In genomic region chr3:81352867-81353266, GRCh38 we compare ENCODE assay signal across 10 cellular contexts.
A peak's percentile ranks its signal among the peaks of the same experiment; 100 is the strongest.
DNase-seq lines count a peak whose midpoint lies in the region; ATAC-seq and TF ChIP-seq lines count a peak whose summit lies in the region.
"Had no signal": no experiment of that assay in that cellular context is flagged by ENCODE, and none has a peak within 500 bp of the region (broad histone marks: within the 10 kb centered on the region; RNA-seq: fewer than 3 reads in every experiment).

No MANE protein-coding gene starts in this region.

- no peak overlapping the region for H3K27ac ChIP-seq in VCaP
- no peak overlapping the region for H3K27ac ChIP-seq in liver (ENCODE audit: low read depth in 1 of 2, low read length in 2 of 2)
- H3K27ac ChIP-seq in testis, result no peak overlapping the region
- H3K27ac ChIP-seq: body of pancreas, neutrophil had no signal

- H3K9me3 ChIP-seq in liver (ENCODE audit: control insufficient read depth in 4 of 4, low read length in 3 of 4) (no peaks in the 10 kb centered on the region), testis (no peaks in the 10 kb centered on the region)
- H3K9me3 ChIP-seq: body of pancreas, neutrophil had no signal

- TF ChIP-seq RAD21 in liver (IDR thresholded peaks at IDR 0.05), result peak; percentile 61 to 67

- no peak overlapping the region for H3K4me3 Mint-ChIP-seq in activated CD4-positive, alpha-beta T cell treated with anti-CD3 and anti-CD28 coated beads, Interleukin-2, amount 10 ng/mL, durations not matched to agents 24 days and 14 days

- intact Hi-C loops in activated CD4-positive, alpha-beta T cell treated with anti-CD3 and anti-CD28 coated beads, Interleukin-2, amount 10 ng/mL, durations not matched to agents 24 days and 14 days (cut with micrococcal nuclease), result no loop called here
- intact Hi-C loops in testis (cut with DNase I; ENCODE audit: low total_unique reads), result no loop called here

- H3K36me3 ChIP-seq in liver (ENCODE audit: control insufficient read depth in 4 of 4, insufficient read depth in 3 of 4, low read depth in 1 of 4, low read length in 3 of 4), result no peaks in the 10 kb centered on the region
- H3K36me3 ChIP-seq in testis (ENCODE audit: low read depth, missing control alignments), result no peaks in the 10 kb centered on the region
- H3K36me3 ChIP-seq: neutrophil had no signal

- H3K27ac Mint-ChIP-seq in activated CD4-positive, alpha-beta T cell treated with anti-CD3 and anti-CD28 coated beads, Interleukin-2, amount 10 ng/mL, durations not matched to agents 24 days and 14 days, result no peak overlapping the region

- no peaks in the 10 kb centered on the region for H3K4me1 Mint-ChIP-seq in activated CD4-positive, alpha-beta T cell treated with anti-CD3 and anti-CD28 coated beads, Interleukin-2, amount 10 ng/mL, durations not matched to agents 24 days and 14 days

- no peaks in the 10 kb centered on the region for H3K9me3 Mint-ChIP-seq in activated CD4-positive, alpha-beta T cell treated with anti-CD3 and anti-CD28 coated beads, Interleukin-2, amount 10 ng/mL, durations not matched to agents 24 days and 14 days

- H3K36me3 Mint-ChIP-seq in activated CD4-positive, alpha-beta T cell treated with anti-CD3 and anti-CD28 coated beads, Interleukin-2, amount 10 ng/mL, durations not matched to agents 24 days and 14 days (ENCODE audit: low read depth), result no peaks in the 10 kb centered on the region

- H3K9ac ChIP-seq in liver (ENCODE audit: low read depth in 1 of 2, low read length in 2 of 2), result no peak overlapping the region

- no peak for TF ChIP-seq POLR2A in testis (IDR thresholded peaks at IDR 0.05)

- TF ChIP-seq CTCF in GM12865 (IDR thresholded peaks at IDR 0.05; ENCODE audit: insufficient read depth, low read depth, low read length, missing control alignments), result no peak
- peak; percentile 76 for TF ChIP-seq CTCF in VCaP (conservative IDR thresholded peaks at IDR 0.05)
- TF ChIP-seq CTCF in liver (IDR thresholded peaks at IDR 0.05; ENCODE audit: low read depth, low read length, missing input control), result peak; percentile 13
- no peak for TF ChIP-seq CTCF in testis (IDR thresholded peaks at IDR 0.05)

- no peaks in the 10 kb centered on the region for H3K27me3 Mint-ChIP-seq in activated CD4-positive, alpha-beta T cell treated with anti-CD3 and anti-CD28 coated beads, Interleukin-2, amount 10 ng/mL, durations not matched to agents 24 days and 14 days

- DNase-seq in GM12865 (ENCODE audit: low read depth), result peak; percentile 33
- no peak for DNase-seq in activated CD4-positive, alpha-beta T cell treated with anti-CD3 and anti-CD28 coated beads, Interleukin-2, amount 10 ng/mL, durations not matched to agents 24 days and 14 days
- DNase-seq in testis, result no peak
- DNase-seq in GM19238 (ENCODE audit: insufficient read length, low spot score), result no peak
- DNase-seq: body of pancreas had no signal

- H3K4me1 ChIP-seq in liver (ENCODE audit: control insufficient read depth in 4 of 4, insufficient read depth in 4 of 4, low read length in 3 of 4) (no peaks in the 10 kb centered on the region), testis (no peaks in the 10 kb centered on the region)
- H3K4me1 ChIP-seq: body of pancreas had no signal

- ATAC-seq in HG03520 (IDR thresholded peaks at IDR 0.05; ENCODE audit: unreplicated experiment), result peak; percentile 73
- no peak for ATAC-seq in HG03139 (IDR thresholded peaks at IDR 0.05; ENCODE audit: unreplicated experiment)
- ATAC-seq: body of pancreas had no signal

- WGBS in liver, result 21% methylated on average over 3 of the region's 3 CpGs
- WGBS in testis, 2 donors, result 56 to 57% methylated on average over 3 of the region's 3 CpGs

- H3K27me3 ChIP-seq in liver (ENCODE audit: control insufficient read depth in 4 of 4, insufficient read depth in 4 of 4, low read length in 3 of 4) (no peaks in the 10 kb centered on the region), testis (no peaks in the 10 kb centered on the region)
- H3K27me3 ChIP-seq: body of pancreas, neutrophil had no signal

- H3K4me3 ChIP-seq in GM12865 (ENCODE audit: low read depth, low read length) (no peak overlapping the region), liver (ENCODE audit: low read depth in 1 of 3, low read length in 3 of 3) (no peak overlapping the region), testis (no peak overlapping the region)
- H3K4me3 ChIP-seq: body of pancreas had no signal

TF ChIP-seq in liver, 16 proteins besides CTCF, POLR2A, EP300 and RAD21:
- TF ChIP-seq HNF4A (conservative IDR thresholded peaks at IDR 0.05) (peak in 1 of 2 donors; percentile 51), FOXA2 (IDR thresholded peaks at IDR 0.05) (peak; percentile 50), RXRA (IDR thresholded peaks at IDR 0.05) (peak in 1 of 2 donors; percentile 67), REST (IDR thresholded peaks at IDR 0.05) (no peak), FOXA1 (IDR thresholded peaks at IDR 0.05) (peak; percentile 36), SP1 (IDR thresholded peaks at IDR 0.05) (no peak), NR2F2 (IDR thresholded peaks at IDR 0.05) (no peak), JUND (IDR thresholded peaks at IDR 0.05) (peak in 1 of 2 donors; percentile 33)

Comparison
In these comparisons a context has a peak if more than half of its experiments do, and no peak if none do; other contexts are left out.
1. CTCF ChIP-seq: peak in VCaP (single experiment) and liver (single experiment); none in GM12865 (single experiment) and testis (0 of 3).